ENCODE assay signal across 9 cellular contexts in genomic region chr7:36777062-36777461, GRCh38. TPM values are rescaled to one million over a fixed set of nuclear protein-coding genes. Genes with fewer than 3 reads are reported as not detected.
A peak's percentile ranks its signal among the peaks of the same experiment; 100 is the strongest.
DNase-seq lines count a peak whose midpoint lies in the region; ATAC-seq and TF ChIP-seq lines count a peak whose summit lies in the region.
"Had no signal": no experiment of that assay in that cellular context is flagged by ENCODE, and none has a peak within 500 bp of the region (broad histone marks: within the 10 kb centered on the region; RNA-seq: fewer than 3 reads in every experiment).

No MANE protein-coding gene starts in this region.

- H3K27ac ChIP-seq in CD4-positive, alpha-beta memory T cell (ENCODE audit: low read depth, low read length), result peak overlapping the region; percentile 10
- H3K27ac ChIP-seq in KOPT-K1 (ENCODE audit: low read depth, low read length, poor library complexity, severe bottlenecking), result peak overlapping the region; percentile 49
- no peak overlapping the region for H3K27ac ChIP-seq in SK-N-SH (ENCODE audit: low read depth in 2 of 2, low read length in 1 of 2)
- H3K27ac ChIP-seq: lower lobe of right lung had no signal

- ATAC-seq in left colon (peak; percentile 21), HG02870 (IDR thresholded peaks at IDR 0.05; ENCODE audit: unreplicated experiment) (no peak)

- WGBS in SK-N-SH (ENCODE audit: low lambda C conversion rate), result 44% methylated on average over 7 of the region's 7 CpGs

- H4K20me1 ChIP-seq in SK-N-SH (ENCODE audit: insufficient read depth), result no peaks in the 10 kb centered on the region

- peaks cover 77% of the 10 kb centered on the region for H3K4me1 ChIP-seq in CD4-positive, alpha-beta memory T cell (ENCODE audit: insufficient read depth, low read length)
- H3K4me1 ChIP-seq in SK-N-SH (ENCODE audit: control insufficient read depth in 1 of 2, insufficient read depth in 2 of 2, low read depth in 1 of 2, low read length in 1 of 2) (peaks cover 0 to 2% of the 10 kb centered on the region in 2 experiments; a peak in 1 of 4 replicates), HAP-1 (no peaks in the 10 kb centered on the region)

- in situ Hi-C loops in HAP-1 (cut with MboI; ENCODE audit: low sequenced_read_pairs), result no loop called here

- peaks cover 63 to 85% (median 72%) of the 10 kb centered on the region in 4 donors for H3K4me1 Mint-ChIP-seq in CD4-positive, alpha-beta memory T cell

- no peak for TF ChIP-seq EP300 in SK-N-SH (IDR thresholded peaks at IDR 0.05; ENCODE audit: borderline replicate concordance in 1 of 2, low read depth in 1 of 2, low read length in 1 of 2)

- no peaks in the 10 kb centered on the region for H3K9me2 ChIP-seq in SK-N-SH

- TF ChIP-seq CTCF in SK-N-SH (IDR thresholded peaks at IDR 0.05), result no peak

- CTCF ChIA-PET in CD4-positive, alpha-beta memory T cell (lab: Charles Lee; ENCODE audit: partially characterized antibody), result interaction anchor here (1.2 to 2.4 kb wide), 7 partner anchors 9 to 106 kb away, joined by 3 to 11 read pairs (median 4); no protein-coding TSS in a partner anchor
- CTCF ChIA-PET in SK-N-SH (lab: Yijun Ruan, JAX), result interaction anchor here (1.7 kb wide), 1 partner anchor 29 kb away, joined by 4 read pairs; no protein-coding TSS in a partner anchor

- peak overlapping the region; percentile 71 to 97 (median 95) for H3K27ac Mint-ChIP-seq in CD4-positive, alpha-beta memory T cell

- H3K4me3 ChIP-seq in CD4-positive, alpha-beta memory T cell (ENCODE audit: low read length in 2 of 2), result peak overlapping the region in 1 of 2 donors; percentile 28
- H3K4me3 ChIP-seq in SK-N-SH (ENCODE audit: low read depth in 2 of 2, low read length in 1 of 2), result no peak overlapping the region
- H3K4me3 ChIP-seq in HAP-1, result no peak overlapping the region
- H3K4me3 ChIP-seq: lower lobe of right lung had no signal

- H3K4me2 ChIP-seq in SK-N-SH, result no peak overlapping the region

- POLR2A ChIA-PET in CD4-positive, alpha-beta memory T cell (lab: Charles Lee; ENCODE audit: partially characterized antibody), result interaction anchor here (0.7 to 4.9 kb wide), 10 partner anchors 11 to 99 kb away, joined by 3 to 58 read pairs (median 4); partner anchors contain the start of gene AOAH
- POLR2A ChIA-PET in SK-N-SH (lab: Yijun Ruan, JAX), result no interaction called here

- DNase-seq in CD4-positive, alpha-beta memory T cell, result peak; percentile 73 to 86 (median 82)
- DNase-seq in activated CD8-positive, alpha-beta memory T cell treated with anti-CD3 and anti-CD28 coated beads, Interleukin-2, amount 50 U/mL, for 1 hour (ENCODE audit: extremely low read depth), result peak; percentile 48
- DNase-seq in left colon, result no peak
- no peak for DNase-seq in SK-N-SH
- DNase-seq in HAP-1 (ENCODE audit: low spot score in 2 of 2), result no peak
- DNase-seq: lower lobe of right lung, NCI-H2227 treated with DMSO at 0.1 percent for 48 hours had no signal

- no peaks in the 10 kb centered on the region for H3K27me3 ChIP-seq in CD4-positive, alpha-beta memory T cell (ENCODE audit: insufficient read depth, low read length)
- no peaks in the 10 kb centered on the region for H3K27me3 ChIP-seq in SK-N-SH (ENCODE audit: insufficient read depth)
- no peaks in the 10 kb centered on the region for H3K27me3 ChIP-seq in HAP-1 (ENCODE audit: low read depth)

- H3F3A ChIP-seq in SK-N-SH (replicated peaks; ENCODE audit: insufficient read depth), result no peaks in the 10 kb centered on the region

- H3K79me2 ChIP-seq in SK-N-SH (ENCODE audit: insufficient read depth), result no peaks in the 10 kb centered on the region

- H3K36me3 Mint-ChIP-seq in CD4-positive, alpha-beta memory T cell, result no peaks in the 10 kb centered on the region

- H3K36me3 ChIP-seq in CD4-positive, alpha-beta memory T cell (ENCODE audit: insufficient read depth, low read length), result no peaks in the 10 kb centered on the region
- H3K36me3 ChIP-seq in KOPT-K1 (ENCODE audit: insufficient read depth, low read length) (no peaks in the 10 kb centered on the region), SK-N-SH (replicated peaks in 1 of 2; ENCODE audit: control insufficient read depth in 1 of 2, insufficient read depth in 2 of 2, low read length in 1 of 2) (no peaks in the 10 kb centered on the region), HAP-1 (replicated peaks) (no peaks in the 10 kb centered on the region)
- H3K36me3 ChIP-seq: lower lobe of right lung had no signal

- H3K9me3 Mint-ChIP-seq in CD4-positive, alpha-beta memory T cell, result peaks cover 0 to 4% (median under 1%) of the 10 kb centered on the region in 8 donors

- intact Hi-C loops in CD4-positive, alpha-beta memory T cell (cut with micrococcal nuclease), result loop anchor here (1.0 to 5.0 kb wide), 4 partner anchors 14 to 100 kb away; partner anchors contain the start of gene AOAH
- intact Hi-C loops in left colon (cut with DNase I, micrococcal nuclease), result no loop called here

- H3K4me3 Mint-ChIP-seq in CD4-positive, alpha-beta memory T cell, result peak overlapping the region; percentile 70 to 90 (median 85)

- H3K9ac ChIP-seq in SK-N-SH, result no peak overlapping the region

- no peak for TF ChIP-seq RAD21 in SK-N-SH (IDR thresholded peaks at IDR 0.05; ENCODE audit: low read length)

- H3K9me3 ChIP-seq in CD4-positive, alpha-beta memory T cell (ENCODE audit: control insufficient read depth in 1 of 2, low read length in 2 of 2), result no peaks in the 10 kb centered on the region
- H3K9me3 ChIP-seq in KOPT-K1 (ENCODE audit: insufficient read depth, low read length, poor library complexity, severe bottlenecking), result no peaks in the 10 kb centered on the region
- H3K9me3 ChIP-seq in SK-N-SH, result no peaks in the 10 kb centered on the region
- H3K9me3 ChIP-seq in HAP-1, result no peaks in the 10 kb centered on the region
- H3K9me3 ChIP-seq: lower lobe of right lung had no signal

- H2AFZ ChIP-seq in SK-N-SH (ENCODE audit: low read depth), result no peak overlapping the region

- H3K27me3 Mint-ChIP-seq in CD4-positive, alpha-beta memory T cell, result no peaks in the 10 kb centered on the region

TF ChIP-seq in SK-N-SH, 30 proteins besides CTCF, POLR2A, EP300 and RAD21 (continues in another document):
- TF ChIP-seq SMC3 (IDR thresholded peaks at IDR 0.05; ENCODE audit: low read depth, low read length) (no peak), FOXM1 (IDR thresholded peaks at IDR 0.05; ENCODE audit: low read depth) (no peak), POLR2AphosphoS5 (IDR thresholded peaks at IDR 0.05; ENCODE audit: low read depth, low read length) (no peak), ZBTB33 (IDR thresholded peaks at IDR 0.05; ENCODE audit: borderline replicate concordance, low read depth) (no peak), USF2 (IDR thresholded peaks at IDR 0.05; ENCODE audit: borderline replicate concordance, low read depth, low read length) (no peak), TAF1 (IDR thresholded peaks at IDR 0.05; ENCODE audit: borderline replicate concordance, low read depth, low read length) (no peak), PBX3 (IDR thresholded peaks at IDR 0.05) (no peak), NRF1 (IDR thresholded peaks at IDR 0.05; ENCODE audit: low read depth, low read length) (no peak), SIN3A (IDR thresholded peaks at IDR 0.05; ENCODE audit: borderline replicate concordance, low read depth, low read length) (no peak), MAX (IDR thresholded peaks at IDR 0.05; ENCODE audit: low read depth) (no peak), TCF12 (IDR thresholded peaks at IDR 0.05) (no peak), RFX5 (IDR thresholded peaks at IDR 0.05; ENCODE audit: low read length) (no peak), NFIC (IDR thresholded peaks at IDR 0.05; ENCODE audit: borderline replicate concordance) (no peak), TEAD4 (IDR thresholded peaks at IDR 0.05; ENCODE audit: borderline replicate concordance, insufficient read depth) (no peak), RCOR1 (IDR thresholded peaks at IDR 0.05; ENCODE audit: low read length) (no peak)

RNA-seq across cellular contexts. Expression of gene AOAH, which starts 52.8 kb away (rescaled TPM):
- 1 to 10 TPM; 4.5 to 5.4 TPM for total RNA-seq in CD4-positive, alpha-beta memory T cell
- 1 to 10 TPM; 1.5 to 4.0 TPM for polyA plus RNA-seq in CD4-positive, alpha-beta memory T cell
- 10 to 100 TPM; 31.6 to 32.0 TPM for total RNA-seq in left colon
- polyA plus RNA-seq in SK-N-SH (2012; rRNA removed), result not detected in 2 replicates
- polyA plus RNA-seq in SK-N-SH (2012; cell fraction: cytosol; rRNA removed), result 0.01 and 0.03 TPM in 2 replicates
- not detected in 2 replicates for polyA plus RNA-seq in SK-N-SH (2012; cell fraction: nucleus; rRNA removed)

Comparison
In these comparisons a context has a peak if more than half of its experiments do, and no peak if none do; other contexts are left out.
1. DNase-seq: peak in CD4-positive, alpha-beta memory T cell (5 of 5) and activated CD8-positive, alpha-beta memory T cell treated with anti-CD3 and anti-CD28 coated beads, Interleukin-2, amount 50 U/mL, for 1 hour (single experiment); none in left colon (0 of 2), SK-N-SH (single experiment) and HAP-1 (0 of 2).
2. H3K27ac ChIP-seq: peak in CD4-positive, alpha-beta memory T cell (single experiment) and KOPT-K1 (single experiment); none in SK-N-SH (0 of 2).
3. RNA of gene AOAH, which starts 52.8 kb away (total RNA-seq): 31.6 to 32.0 TPM in left colon; 4.5 to 5.4 TPM in CD4-positive, alpha-beta memory T cell; every median in the first group is over 4 times any median in the second.